In the genomic region with DNA sequence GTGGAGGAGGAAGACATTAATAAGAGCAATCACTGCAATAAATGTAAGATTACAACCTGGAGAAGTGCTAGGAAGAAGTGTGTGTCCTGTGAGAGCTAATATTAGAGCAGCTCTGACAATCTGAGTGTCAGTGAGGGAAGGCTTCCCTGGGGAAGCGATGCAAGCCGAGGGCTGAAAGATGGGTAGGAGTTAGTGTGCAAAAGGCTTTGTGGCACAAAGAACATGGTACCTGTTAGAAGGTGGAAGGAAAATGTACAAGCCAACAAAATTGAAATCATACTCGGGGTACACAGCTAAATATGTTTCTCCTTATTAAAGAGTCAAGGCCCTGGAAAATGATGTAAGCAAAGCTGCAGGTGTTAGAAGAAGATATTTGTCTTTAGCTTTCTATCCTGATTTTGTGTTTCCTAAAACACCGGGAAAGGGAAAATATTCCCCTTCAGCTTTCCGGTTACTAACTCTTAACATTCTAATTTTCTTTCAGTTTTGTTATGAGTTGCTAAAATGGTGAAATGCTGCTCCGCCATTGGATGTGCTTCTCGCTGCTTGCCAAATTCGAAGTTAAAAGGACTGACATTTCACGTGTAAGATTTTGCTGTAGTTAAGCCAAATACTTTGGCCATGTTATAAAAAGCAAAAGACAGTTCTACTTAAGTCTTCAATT, we compare ENCODE assay signal across 1 cellular context.
TF ChIP-seq lines count a peak whose summit lies in the region.

No MANE protein-coding gene starts in this region.

TF ChIP-seq in HCT116, 20 proteins besides CTCF, POLR2A, EP300 and RAD21 (continued from another document):
- TF ChIP-seq EZH2 (IDR thresholded peaks at IDR 0.05) (no peak), EZH2phosphoT487 (IDR thresholded peaks at IDR 0.05; ENCODE audit: borderline replicate concordance) (no peak), SIN3A (IDR thresholded peaks at IDR 0.05; ENCODE audit: low read depth) (no peak), ZNF274 (IDR thresholded peaks at IDR 0.05; ENCODE audit: low read depth, low read length) (no peak), SRF (IDR thresholded peaks at IDR 0.05; ENCODE audit: low read depth) (no peak), JUND (IDR thresholded peaks at IDR 0.05) (no peak), POLR2AphosphoS5 (IDR thresholded peaks at IDR 0.05; ENCODE audit: low read depth, low read length) (no peak), EGR1 (IDR thresholded peaks at IDR 0.05; ENCODE audit: low read depth) (no peak), SP1 (IDR thresholded peaks at IDR 0.05; ENCODE audit: low read depth) (no peak), CBX3 (IDR thresholded peaks at IDR 0.05; ENCODE audit: low read depth) (no peak), CEBPB (IDR thresholded peaks at IDR 0.05; ENCODE audit: low read depth) (no peak)
- TF ChIP-seq, protein P1, sequence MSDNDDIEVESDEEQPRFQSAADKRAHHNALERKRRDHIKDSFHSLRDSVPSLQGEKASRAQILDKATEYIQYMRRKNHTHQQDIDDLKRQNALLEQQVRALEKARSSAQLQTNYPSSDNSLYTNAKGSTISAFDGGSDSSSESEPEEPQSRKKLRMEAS (IDR thresholded peaks at IDR 0.05), result no peak
- TF ChIP-seq, protein P2, sequence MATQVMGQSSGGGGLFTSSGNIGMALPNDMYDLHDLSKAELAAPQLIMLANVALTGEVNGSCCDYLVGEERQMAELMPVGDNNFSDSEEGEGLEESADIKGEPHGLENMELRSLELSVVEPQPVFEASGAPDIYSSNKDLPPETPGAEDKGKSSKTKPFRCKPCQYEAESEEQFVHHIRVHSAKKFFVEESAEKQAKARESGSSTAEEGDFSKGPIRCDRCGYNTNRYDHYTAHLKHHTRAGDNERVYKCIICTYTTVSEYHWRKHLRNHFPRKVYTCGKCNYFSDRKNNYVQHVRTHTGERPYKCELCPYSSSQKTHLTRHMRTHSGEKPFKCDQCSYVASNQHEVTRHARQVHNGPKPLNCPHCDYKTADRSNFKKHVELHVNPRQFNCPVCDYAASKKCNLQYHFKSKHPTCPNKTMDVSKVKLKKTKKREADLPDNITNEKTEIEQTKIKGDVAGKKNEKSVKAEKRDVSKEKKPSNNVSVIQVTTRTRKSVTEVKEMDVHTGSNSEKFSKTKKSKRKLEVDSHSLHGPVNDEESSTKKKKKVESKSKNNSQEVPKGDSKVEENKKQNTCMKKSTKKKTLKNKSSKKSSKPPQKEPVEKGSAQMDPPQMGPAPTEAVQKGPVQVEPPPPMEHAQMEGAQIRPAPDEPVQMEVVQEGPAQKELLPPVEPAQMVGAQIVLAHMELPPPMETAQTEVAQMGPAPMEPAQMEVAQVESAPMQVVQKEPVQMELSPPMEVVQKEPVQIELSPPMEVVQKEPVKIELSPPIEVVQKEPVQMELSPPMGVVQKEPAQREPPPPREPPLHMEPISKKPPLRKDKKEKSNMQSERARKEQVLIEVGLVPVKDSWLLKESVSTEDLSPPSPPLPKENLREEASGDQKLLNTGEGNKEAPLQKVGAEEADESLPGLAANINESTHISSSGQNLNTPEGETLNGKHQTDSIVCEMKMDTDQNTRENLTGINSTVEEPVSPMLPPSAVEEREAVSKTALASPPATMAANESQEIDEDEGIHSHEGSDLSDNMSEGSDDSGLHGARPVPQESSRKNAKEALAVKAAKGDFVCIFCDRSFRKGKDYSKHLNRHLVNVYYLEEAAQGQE (IDR thresholded peaks at IDR 0.05; ENCODE audit: low read depth), result no peak
- TF ChIP-seq, protein P3, sequence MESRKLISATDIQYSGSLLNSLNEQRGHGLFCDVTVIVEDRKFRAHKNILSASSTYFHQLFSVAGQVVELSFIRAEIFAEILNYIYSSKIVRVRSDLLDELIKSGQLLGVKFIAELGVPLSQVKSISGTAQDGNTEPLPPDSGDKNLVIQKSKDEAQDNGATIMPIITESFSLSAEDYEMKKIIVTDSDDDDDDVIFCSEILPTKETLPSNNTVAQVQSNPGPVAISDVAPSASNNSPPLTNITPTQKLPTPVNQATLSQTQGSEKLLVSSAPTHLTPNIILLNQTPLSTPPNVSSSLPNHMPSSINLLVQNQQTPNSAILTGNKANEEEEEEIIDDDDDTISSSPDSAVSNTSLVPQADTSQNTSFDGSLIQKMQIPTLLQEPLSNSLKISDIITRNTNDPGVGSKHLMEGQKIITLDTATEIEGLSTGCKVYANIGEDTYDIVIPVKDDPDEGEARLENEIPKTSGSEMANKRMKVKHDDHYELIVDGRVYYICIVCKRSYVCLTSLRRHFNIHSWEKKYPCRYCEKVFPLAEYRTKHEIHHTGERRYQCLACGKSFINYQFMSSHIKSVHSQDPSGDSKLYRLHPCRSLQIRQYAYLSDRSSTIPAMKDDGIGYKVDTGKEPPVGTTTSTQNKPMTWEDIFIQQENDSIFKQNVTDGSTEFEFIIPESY (IDR thresholded peaks at IDR 0.05; ENCODE audit: extremely low read depth, insufficient replicate concordance, low read length), result no peak
